ENCODE assay signal across 20 cellular contexts in genomic region chr22:25346859-25347751, GRCh38.
"Had no signal": no experiment of that assay in that cellular context is flagged by ENCODE, and none has a peak within 500 bp of the region (broad histone marks: within the 10 kb centered on the region; RNA-seq: fewer than 3 reads in every experiment).

No MANE protein-coding gene starts in this region.

- H3K4me1 Mint-ChIP-seq: activated CD8-positive, alpha-beta memory T cell treated with anti-CD3 and anti-CD28 coated beads, Interleukin-2, amount 10 ng/mL, durations not matched to agents 7 days and 5 days; activated naive CD8-positive, alpha-beta T cell treated with anti-CD3 and anti-CD28 coated beads, Interleukin-2, amount 10 ng/mL, durations not matched to agents 7 days and 5 days; memory B cell; neural progenitor cell had no signal

- H3K4me1 ChIP-seq: ascending aorta, foreskin keratinocyte, left lung, neural progenitor cell, prostate gland, SJCRH30 had no signal

- FAIRE-seq: colon, keratinocyte had no signal

- H2AFZ ChIP-seq: neural progenitor cell had no signal

- DNase-seq: activated CD4-positive, alpha-beta T cell treated with anti-CD3 and anti-CD28 coated beads, Interleukin-2, amount 50 U/mL, for 4 hours; activated CD4-positive, CD25-positive, alpha-beta regulatory T cell treated with anti-CD3 and anti-CD28 coated beads, Interleukin-2, amount 50 U/mL, for 72 hours; activated CD8-positive, alpha-beta memory T cell treated with anti-CD3 and anti-CD28 coated beads, Interleukin-2, amount 10 ng/mL, durations not matched to agents 7 days and 5 days; activated effector memory CD4-positive, alpha-beta T cell treated with Interleukin-2 at 50 U/mL for 16 hours; activated naive CD8-positive, alpha-beta T cell treated with anti-CD3 and anti-CD28 coated beads, Interleukin-2, amount 10 ng/mL, durations not matched to agents 7 days and 5 days; activated T-cell treated with anti-CD3 and anti-CD28 coated beads, Interleukin-2, amount 50 U/mL, for 24 hours; effector CD8-positive, alpha-beta T cell; erythroblast; right lobe of liver; SJCRH30; stimulated activated naive CD4-positive, alpha-beta T cell treated with Interleukin-2 at 50 U/mL for 16 hours; T-helper 9 cell had no signal

- ATAC-seq: activated CD8-positive, alpha-beta memory T cell treated with anti-CD3 and anti-CD28 coated beads, Interleukin-2, amount 10 ng/mL, durations not matched to agents 7 days and 5 days; foreskin keratinocyte; left lung had no signal

- H3K9me3 Mint-ChIP-seq: neural progenitor cell had no signal

- H3K4me2 ChIP-seq: neural progenitor cell had no signal

- H3K9me3 ChIP-seq: prostate gland, right lobe of liver had no signal

- H3K27me3 ChIP-seq: ascending aorta, foreskin keratinocyte, left lung, neural progenitor cell, right lobe of liver, SJCRH30 had no signal

- H3K27ac ChIP-seq: ascending aorta, foreskin keratinocyte, left lung, neural progenitor cell, prostate gland, right lobe of liver, SJCRH30 had no signal

- H3K4me3 ChIP-seq: ascending aorta, left lung, neural progenitor cell, prostate gland, right lobe of liver, SJCRH30 had no signal

- H3K27ac Mint-ChIP-seq: activated CD8-positive, alpha-beta memory T cell treated with anti-CD3 and anti-CD28 coated beads, Interleukin-2, amount 10 ng/mL, durations not matched to agents 7 days and 5 days; activated naive CD8-positive, alpha-beta T cell treated with anti-CD3 and anti-CD28 coated beads, Interleukin-2, amount 10 ng/mL, durations not matched to agents 7 days and 5 days; activated T-cell treated with anti-CD3 and anti-CD28 coated beads, Interleukin-2, amount 50 U/mL, for 24 hours; memory B cell; neural progenitor cell had no signal

- H3K4me3 Mint-ChIP-seq: activated CD8-positive, alpha-beta memory T cell treated with anti-CD3 and anti-CD28 coated beads, Interleukin-2, amount 10 ng/mL, durations not matched to agents 7 days and 5 days; activated naive CD8-positive, alpha-beta T cell treated with anti-CD3 and anti-CD28 coated beads, Interleukin-2, amount 10 ng/mL, durations not matched to agents 7 days and 5 days; activated T-cell treated with anti-CD3 and anti-CD28 coated beads, Interleukin-2, amount 50 U/mL, for 24 hours; memory B cell; neural progenitor cell had no signal

- H3K36me3 ChIP-seq: neural progenitor cell, prostate gland had no signal

- H3K9ac ChIP-seq: neural progenitor cell had no signal

- H3K27me3 Mint-ChIP-seq: activated CD8-positive, alpha-beta memory T cell treated with anti-CD3 and anti-CD28 coated beads, Interleukin-2, amount 10 ng/mL, durations not matched to agents 7 days and 5 days; activated naive CD8-positive, alpha-beta T cell treated with anti-CD3 and anti-CD28 coated beads, Interleukin-2, amount 10 ng/mL, durations not matched to agents 7 days and 5 days; activated T-cell treated with anti-CD3 and anti-CD28 coated beads, Interleukin-2, amount 50 U/mL, for 24 hours had no signal
